Comparison of ENCODE assay signal across 2 cellular contexts in genomic region chr19:33810821-33811220, GRCh38.
TF ChIP-seq lines count a peak whose summit lies in the region.

No MANE protein-coding gene starts in this region.

TF ChIP-seq in H1, 55 proteins besides CTCF, POLR2A, EP300 and RAD21:
- TF ChIP-seq HDAC6 (IDR thresholded peaks at IDR 0.05; ENCODE audit: low read depth, low read length) (no peak), TEAD4 (IDR thresholded peaks at IDR 0.05; ENCODE audit: low read depth, low read length) (no peak), KDM1A (IDR thresholded peaks at IDR 0.05; ENCODE audit: borderline replicate concordance, low read length) (0 out of 2 replicates have a peak, but pooled peaks have one; percentile 13), BCL11A (IDR thresholded peaks at IDR 0.05; ENCODE audit: low read depth in 2 of 2, low read length in 2 of 2) (no peak)

TF ChIP-seq in HepG2, 621 proteins besides CTCF, POLR2A, EP300 and RAD21:
- TF ChIP-seq ARID4A (CRISPR knock-in tag; IDR thresholded peaks at IDR 0.05; ENCODE audit: borderline replicate concordance) (no peak), ZNF629 (CRISPR knock-in tag; conservative IDR thresholded peaks at IDR 0.05) (peak; percentile 64)
